In genomic region chr10:67977246-67977645, GRCh38 we compare ENCODE assay signal across 16 cellular contexts.
DNase-seq lines count a peak whose midpoint lies in the region; ATAC-seq and TF ChIP-seq lines count a peak whose summit lies in the region.
"Had no signal": no experiment of that assay in that cellular context is flagged by ENCODE, and none has a peak within 500 bp of the region (broad histone marks: within the 10 kb centered on the region; RNA-seq: fewer than 3 reads in every experiment).

No MANE protein-coding gene starts in this region.

- H3K27ac ChIP-seq in right atrium auricular region, result no peak overlapping the region

- H3K27me3 ChIP-seq in right atrium auricular region (no peaks in the 10 kb centered on the region), NT2/D1 (ENCODE audit: insufficient read depth, insufficient read length) (no peaks in the 10 kb centered on the region), MG63 (no peaks in the 10 kb centered on the region)
- H3K27me3 ChIP-seq: BE2C had no signal

- H3K4me1 ChIP-seq in right atrium auricular region (peaks cover 0 to 14% of the 10 kb centered on the region in 2 donors), NT2/D1 (ENCODE audit: insufficient read depth, insufficient read length) (peaks cover 2% of the 10 kb centered on the region)
- H3K4me1 ChIP-seq: BE2C had no signal

- H3K4me3 Mint-ChIP-seq in stimulated activated effector memory CD8-positive, alpha-beta T cell treated with anti-CD3 and anti-CD28 coated beads, Interleukin-12 subunit alpha, Interleukin-12 subunit beta, amount 100 ng/mL, for 72 hours, result no peak overlapping the region
- H3K4me3 Mint-ChIP-seq: CD4-positive, CD25-positive, alpha-beta regulatory T cell had no signal

- DNase-seq in Right ventricle myocardium superior (no peak), right atrium auricular region (ENCODE audit: low spot score) (no peak), NT2/D1 (ENCODE audit: low read depth, low spot score) (no peak), left lobe of liver (ENCODE audit: low spot score) (no peak), epidermal melanocyte (ENCODE audit: insufficient read length, low spot score) (no peak), NCI-H128 (lab: John Stamatoyannopoulos, UW; ENCODE audit: unreplicated experiment) (no peak), MG63 (no peak)
- DNase-seq in stimulated activated effector memory CD8-positive, alpha-beta T cell treated with anti-CD3 and anti-CD28 coated beads, Interleukin-12 subunit alpha, Interleukin-12 subunit beta, amount 100 ng/mL, for 72 hours (ENCODE audit: low spot score in 2 of 2), result no peak
- DNase-seq: BE2C; CD4-positive, CD25-positive, alpha-beta regulatory T cell; COR-L47; NCI-H1092; NCI-H146; NCI-H2081; SHP77 treated with DMSO at 0.1 percent for 48 hours; SK-N-SH had no signal

- peaks cover 25% of the 10 kb centered on the region for H3K36me3 ChIP-seq in right atrium auricular region
- peaks cover 20% of the 10 kb centered on the region for H3K36me3 ChIP-seq in NT2/D1 (ENCODE audit: insufficient read depth, insufficient read length, low read length)
- H3K36me3 ChIP-seq in MG63, result peaks cover 99% of the 10 kb centered on the region

- ATAC-seq in Right ventricle myocardium superior (ENCODE audit: poor library complexity) (peak; percentile 14), left lobe of liver (peak; percentile 54)
- no peak for ATAC-seq in stimulated activated effector memory CD8-positive, alpha-beta T cell treated with anti-CD3 and anti-CD28 coated beads, Interleukin-12 subunit alpha, Interleukin-12 subunit beta, amount 100 ng/mL, for 72 hours

- H3K4me3 ChIP-seq in right atrium auricular region, result no peak overlapping the region
- H3K4me3 ChIP-seq in NT2/D1 (ENCODE audit: insufficient read length, low read depth), result no peak overlapping the region
- no peak overlapping the region for H3K4me3 ChIP-seq in MG63

- H3K9me3 Mint-ChIP-seq in stimulated activated effector memory CD8-positive, alpha-beta T cell treated with anti-CD3 and anti-CD28 coated beads, Interleukin-12 subunit alpha, Interleukin-12 subunit beta, amount 100 ng/mL, for 72 hours, result peaks cover 4% of the 10 kb centered on the region

- intact Hi-C loops in Right ventricle myocardium superior (cut with DNase I), result no loop called here

- H3K4me1 Mint-ChIP-seq in stimulated activated effector memory CD8-positive, alpha-beta T cell treated with anti-CD3 and anti-CD28 coated beads, Interleukin-12 subunit alpha, Interleukin-12 subunit beta, amount 100 ng/mL, for 72 hours, result peaks cover 21% of the 10 kb centered on the region

- peaks cover 80% of the 10 kb centered on the region for H3K36me3 Mint-ChIP-seq in stimulated activated effector memory CD8-positive, alpha-beta T cell treated with anti-CD3 and anti-CD28 coated beads, Interleukin-12 subunit alpha, Interleukin-12 subunit beta, amount 100 ng/mL, for 72 hours

- TF ChIP-seq CTCF in right atrium auricular region (IDR thresholded peaks at IDR 0.05), result no peak

- H3K9ac ChIP-seq in NT2/D1 (ENCODE audit: insufficient read length, low read depth), result peak overlapping the region; percentile 26
- H3K9ac ChIP-seq: SK-N-SH had no signal

- H3K9me3 ChIP-seq in right atrium auricular region, result no peaks in the 10 kb centered on the region
- H3K9me3 ChIP-seq in NT2/D1 (ENCODE audit: insufficient read depth, low read length), result no peaks in the 10 kb centered on the region
- peaks cover 2% of the 10 kb centered on the region for H3K9me3 ChIP-seq in MG63
- H3K9me3 ChIP-seq: BE2C, SK-N-SH had no signal

- H3K27ac Mint-ChIP-seq in stimulated activated effector memory CD8-positive, alpha-beta T cell treated with anti-CD3 and anti-CD28 coated beads, Interleukin-12 subunit alpha, Interleukin-12 subunit beta, amount 100 ng/mL, for 72 hours, result peak overlapping the region; percentile 41
